ENCODE assay signal across 8 cellular contexts in genomic region chr19:39474139-39474620, GRCh38.
DNase-seq lines count a peak whose midpoint lies in the region; ATAC-seq lines count a peak whose summit lies in the region.

No MANE protein-coding gene starts in this region.

- DNase-seq in CD1c-positive myeloid dendritic cell (ENCODE audit: extremely low spot score) (peak; percentile 58), HuH-7.5 (ENCODE audit: low spot score) (peak; percentile 78), T-helper 2 cell (peak; percentile 43 to 66 (median 63)), amygdala (lab: John Stamatoyannopoulos, UW) (peak in 35 of 56 donors; percentile 1 to 65 (median 12)), hypothalamus (lab: John Stamatoyannopoulos, UW) (peak in 34 of 51 donors; percentile 0 to 52 (median 16))
- DNase-seq in stimulated activated CD4-positive, alpha-beta T cell treated with anti-CD3 and anti-CD28 coated beads, Interleukin-15, amount 100 ng/mL, for 48 hours (ENCODE audit: low read depth in 2 of 2): peak; percentile 47 to 61

- no peak for ATAC-seq in GM19324 (IDR thresholded peaks at IDR 0.05; ENCODE audit: low FRiP score, unreplicated experiment)
- no peak for ATAC-seq in GM18861 (IDR thresholded peaks at IDR 0.05; ENCODE audit: unreplicated experiment)

Comparison
In these comparisons a context has a peak if more than half of its experiments do, and no peak if none do; other contexts are left out.
1. DNase-seq: peak in every context shown above with its lines; median percentile 78 in HuH-7.5; 63 in T-helper 2 cell; 58 in CD1c-positive myeloid dendritic cell; 54 in stimulated activated CD4-positive, alpha-beta T cell treated with anti-CD3 and anti-CD28 coated beads, Interleukin-15, amount 100 ng/mL, for 48 hours; 16 in hypothalamus; 12 in amygdala.